Comparison of ENCODE assay signal across 3 cellular contexts in the genomic region with DNA sequence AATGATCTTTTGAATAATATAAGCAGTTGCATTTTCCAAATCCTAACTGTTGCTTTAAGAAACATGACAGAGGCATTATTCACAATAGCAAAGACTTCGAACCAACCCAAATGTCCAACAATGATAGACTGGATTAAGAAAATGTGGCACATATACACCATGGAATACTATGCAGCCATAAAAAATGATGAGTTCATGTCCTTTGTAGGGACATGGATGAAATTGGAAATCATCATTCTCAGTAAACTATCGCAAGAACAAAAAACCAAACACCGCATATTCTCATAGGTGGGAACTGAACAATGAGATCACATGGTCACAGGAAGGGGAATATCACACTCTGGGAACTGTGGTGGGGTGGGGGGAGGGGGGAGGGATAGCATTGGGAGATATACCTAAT. TPM values are rescaled to one million over a fixed set of nuclear protein-coding genes. Genes with fewer than 3 reads are reported as not detected.
DNase-seq lines count a peak whose midpoint lies in the region; ATAC-seq, FAIRE-seq and TF ChIP-seq lines count a peak whose summit lies in the region.
"Not testable (repeated sequence)": the region's sequence is repeated elsewhere in the genome, so short reads cannot be mapped to it uniquely, and the experiment has no call there.

No MANE protein-coding gene starts in this region.

- H3K36me3 ChIP-seq in HEK293 (ENCODE audit: control insufficient read depth in 2 of 2, insufficient read depth in 1 of 2, low read length in 2 of 2), result peaks cover 9 to 19% of the 10 kb centered on the region in 2 experiments
- peaks cover 11% of the 10 kb centered on the region; the same call in 2 of the 3 replicates for H3K36me3 ChIP-seq in K562 (ENCODE audit: control insufficient read depth, insufficient read depth, low read length)

- intact Hi-C loops in K562 (cut with micrococcal nuclease), result not testable (repeated sequence)

- not testable (repeated sequence) for H4K20me1 ChIP-seq in K562 (replicated peaks; ENCODE audit: control insufficient read depth, insufficient read depth, low read length)

- CTCF ChIA-PET in A549 (lab: Yijun Ruan, JAX); HEK293 (lab: Yijun Ruan, JAX); K562 (lab: Yijun Ruan, JAX; ENCODE audit: low intra/inter-chr PET ratio): not testable (repeated sequence)

- H3K4me1 ChIP-seq in A549; HEK293 (ENCODE audit: control insufficient read depth, insufficient read depth, low read length); K562 (replicated peaks in 1 of 2; ENCODE audit: control insufficient read depth in 2 of 2, insufficient read depth in 2 of 2, low read length in 2 of 2): not testable (repeated sequence)

- not testable (repeated sequence) for H2AFZ ChIP-seq in K562 (ENCODE audit: low read depth, low read length)

- H3K79me2 ChIP-seq in K562 (ENCODE audit: control insufficient read depth, insufficient read depth, low read length), result not testable (repeated sequence)

- not testable (repeated sequence) for H3K9me1 ChIP-seq in K562 (ENCODE audit: control insufficient read depth, insufficient read depth, low read length)

- H3K4me2 ChIP-seq in A549; K562 (ENCODE audit: insufficient read depth, low read length): not testable (repeated sequence)

- BruUV-seq in K562 (replicated peaks; lab: Mats Ljungman, UMichigan), result not testable (repeated sequence)

- H3K27me3 ChIP-seq in K562 (ENCODE audit: control insufficient read depth in 2 of 2, insufficient read depth in 2 of 2, low read length in 2 of 2), result not testable (repeated sequence)

- not testable (repeated sequence) for H3K9me3 ChIP-seq in A549; HEK293 (ENCODE audit: control insufficient read depth, insufficient read depth, low read depth, low read length); K562 (replicated peaks; ENCODE audit: control insufficient read depth, insufficient read depth, low read depth, low read length)

- not testable (repeated sequence) for TF ChIP-seq EP300 in A549 (IDR thresholded peaks at IDR 0.05); K562 (IDR thresholded peaks at IDR 0.05; ENCODE audit: low read length)

- TF ChIP-seq RAD21 in A549 (conservative IDR thresholded peaks at IDR 0.05 in 1 of 2, IDR thresholded peaks at IDR 0.05 in 1 of 2); K562 (CRISPR knock-in tag; conservative IDR thresholded peaks at IDR 0.05 in 1 of 2, IDR thresholded peaks at IDR 0.05 in 1 of 2): not testable (repeated sequence)

- TF ChIP-seq CTCF in A549 (IDR thresholded peaks at IDR 0.05); HEK293 (tag by site-specific recombination; IDR thresholded peaks at IDR 0.05); K562 (IDR thresholded peaks at IDR 0.05 in 2 of 3, conservative IDR thresholded peaks at IDR 0.05 in 1 of 3; ENCODE audit: insufficient read depth in 2 of 3, low read depth in 1 of 3, low read length in 3 of 3): not testable (repeated sequence)

- not testable (repeated sequence) for ATAC-seq in A549, K562

- FAIRE-seq in A549 (lab: Jason Lieb, UNC); K562 (lab: Jason Lieb, UNC): not testable (repeated sequence)

- not testable (repeated sequence) for DNase-seq in A549 (ENCODE audit: low read depth in 1 of 2, low spot score in 1 of 2); K562 (ENCODE audit: extremely low read depth in 1 of 4, low spot score in 3 of 4)

- not testable (repeated sequence) for H3K9ac ChIP-seq in K562 (ENCODE audit: insufficient read depth in 1 of 2, low read depth in 2 of 2, low read length in 2 of 2)

- TF ChIP-seq POLR2A in A549 (IDR thresholded peaks at IDR 0.05; ENCODE audit: low read length); K562 (conservative IDR thresholded peaks at IDR 0.05): not testable (repeated sequence)

- POLR2A ChIA-PET in A549 (lab: Yijun Ruan, JAX); HEK293 (lab: Yijun Ruan, JAX); K562 (lab: Yijun Ruan, JAX): not testable (repeated sequence)

- in situ Hi-C loops in K562 (cut with MboI), result not testable (repeated sequence)

- H3K4me3 ChIP-seq in A549; HEK293 (ENCODE audit: low read depth, low read length); K562: not testable (repeated sequence)

- WGBS in A549 (ENCODE audit: missing lambda C conversion rate), result 92% methylated on average over 3 of the region's 3 CpGs
- 72% methylated on average over 3 of the region's 3 CpGs for WGBS in K562 (ENCODE audit: insufficient coverage, low coverage, missing lambda C conversion rate)

- H3K27ac ChIP-seq in A549; HEK293 (ENCODE audit: extremely low read depth, low read depth, low read length); K562 (ENCODE audit: extremely low read depth, low read depth, low read length): not testable (repeated sequence)

TF ChIP-seq in A549, 52 proteins besides CTCF, POLR2A, EP300 and RAD21:
- TF ChIP-seq KDM1A (IDR thresholded peaks at IDR 0.05; ENCODE audit: low read depth), result 0 out of 2 replicates have a peak, but pooled peaks have one; percentile 24

TF ChIP-seq in K562, 482 proteins besides CTCF, POLR2A, EP300 and RAD21:
- TF ChIP-seq KDM1A (IDR thresholded peaks at IDR 0.05) (peak in 1 of 2 experiments; percentile 37; a peak in 1 of 4 replicates), ZNF146 (CRISPR knock-in tag; IDR thresholded peaks at IDR 0.05; ENCODE audit: unreplicated experiment) (peak; percentile 54)

RNA-seq across cellular contexts. Expression of a gene that starts 41.8 kb away (rescaled TPM):
- 45.0 and 58.3 TPM in 2 replicates for polyA plus RNA-seq in A549 (2011; rRNA removed)
- polyA plus RNA-seq in A549 (2012; cell fraction: cytosol; rRNA removed), result 14.2 and 15.8 TPM in 2 replicates
- 7.4 and 9.0 TPM in 2 replicates for polyA plus RNA-seq in A549 (2012; cell fraction: nucleus; rRNA removed)
- polyA plus RNA-seq in A549 (2017; fragmentation: RNase III; extraction: RNeasy Plus Mini Kit Qiagen cat#74134 plus additional on column Dnase treatment), result 48.5 to 51.9 TPM (median 51.4 TPM) in 3 replicates
- polyA minus RNA-seq in A549 (2011; rRNA and poly(A)+ RNA removed), result 36.6 and 38.1 TPM in 2 replicates
- total RNA-seq in K562 (2011; cell fraction: chromatin; rRNA removed; ENCODE audit: low replicate concordance), result 41.7 and 75.4 TPM in 2 replicates
- 21.2 and 22.3 TPM in 2 replicates for total RNA-seq in K562 (2011; cell fraction: nucleolus; rRNA removed)
- 32.4 and 40.6 TPM in 2 replicates for total RNA-seq in K562 (2011; cell fraction: nucleoplasm; rRNA removed)
- 31.3 and 33.8 TPM in 2 replicates for total RNA-seq in K562 (2014; rRNA removed)
- total RNA-seq in K562 (2014; rRNA removed; fragmentation: Illumina TruSeq; extraction: Trizol), result 102 and 117 TPM in 2 replicates
- 67.8 and 73.0 TPM in 2 replicates for total RNA-seq in K562 (2015; rRNA removed; fragmentation: Illumina TruSeq; extraction: Trizol)
- 51.7 and 54.3 TPM in 2 replicates for total RNA-seq in K562 (2021)
- 46.1 and 61.2 TPM in 2 replicates for polyA plus RNA-seq in K562 (2011; rRNA removed)
- 11.2 and 18.7 TPM in 2 replicates for polyA plus RNA-seq in K562 (2011; cell fraction: cytosol; rRNA removed)
- 10.7 and 14.4 TPM in 2 replicates for polyA plus RNA-seq in K562 (2011; cell fraction: nucleus; rRNA removed)
- 45.5 and 52.4 TPM in 2 replicates for polyA plus RNA-seq in K562 (2012)
- polyA plus RNA-seq in K562 (2014; fragmentation: Illumina TruSeq; extraction: Trizol), result 54.4 and 57.9 TPM in 2 replicates
- 10 to 100 TPM; 77.3 to 82.4 TPM for polyA plus RNA-seq in K562 (2014; fragmentation: Nextera tagmentation; extraction: Ambion mirVana)
- polyA plus RNA-seq in K562 (2014; rRNA removed), result 40.9 and 48.5 TPM in 2 replicates
- 157 and 166 TPM in 2 replicates for polyA minus RNA-seq in K562 (2011; rRNA and poly(A)+ RNA removed)
- polyA minus RNA-seq in K562 (2011; cell fraction: cytosol; rRNA and poly(A)+ RNA removed), result 25.9 and 29.5 TPM in 2 replicates
- 23.6 and 55.8 TPM in 2 replicates for polyA minus RNA-seq in K562 (2011; cell fraction: nucleus; rRNA and poly(A)+ RNA removed)

RNA-seq across cellular contexts. Expression of a gene that starts 56.3 kb away (rescaled TPM):
- 0.67 and 0.74 TPM in 2 replicates for polyA plus RNA-seq in A549 (2011; rRNA removed)
- 0.12 and 0.27 TPM in 2 replicates for polyA plus RNA-seq in A549 (2012; cell fraction: cytosol; rRNA removed)
- polyA plus RNA-seq in A549 (2012; cell fraction: nucleus; rRNA removed), result 0.49 and 0.60 TPM in 2 replicates
- polyA plus RNA-seq in A549 (2017; fragmentation: RNase III; extraction: RNeasy Plus Mini Kit Qiagen cat#74134 plus additional on column Dnase treatment), result 0.31 to 0.50 TPM (median 0.39 TPM) in 3 replicates
- polyA minus RNA-seq in A549 (2011; rRNA and poly(A)+ RNA removed), result 1.7 and 1.8 TPM in 2 replicates
- 0.37 and 0.74 TPM in 2 replicates for total RNA-seq in K562 (2011; cell fraction: chromatin; rRNA removed; ENCODE audit: low replicate concordance)
- total RNA-seq in K562 (2011; cell fraction: nucleolus; rRNA removed), result 0.17 and 0.26 TPM in 2 replicates
- total RNA-seq in K562 (2011; cell fraction: nucleoplasm; rRNA removed), result 0.15 and 0.31 TPM in 2 replicates
- 0.04 and 0.09 TPM in 2 replicates for total RNA-seq in K562 (2014; rRNA removed)
- 0.10 and 0.11 TPM in 2 replicates for total RNA-seq in K562 (2014; rRNA removed; fragmentation: Illumina TruSeq; extraction: Trizol)
- 0.07 and 0.08 TPM in 2 replicates for total RNA-seq in K562 (2015; rRNA removed; fragmentation: Illumina TruSeq; extraction: Trizol)
- 0.09 and 0.16 TPM in 2 replicates for total RNA-seq in K562 (2021)
- 0.08 TPM in 2 replicates for polyA plus RNA-seq in K562 (2011; rRNA removed)
- polyA plus RNA-seq in K562 (2011; cell fraction: cytosol; rRNA removed), result 0.04 TPM in 1 of 2 replicates, not detected in the other
- polyA plus RNA-seq in K562 (2011; cell fraction: nucleus; rRNA removed), result 0.10 and 0.33 TPM in 2 replicates
- polyA plus RNA-seq in K562 (2012), result 0.05 and 0.33 TPM in 2 replicates
- polyA plus RNA-seq in K562 (2014; fragmentation: Illumina TruSeq; extraction: Trizol), result 0.01 and 0.03 TPM in 2 replicates
- polyA plus RNA-seq in K562 (2014; fragmentation: Nextera tagmentation; extraction: Ambion mirVana), result under 1 TPM in 1 of 2 experiments, not detected in 1; 0.01 TPM
- polyA plus RNA-seq in K562 (2014; rRNA removed), result 0.03 TPM in 1 of 2 replicates, not detected in the other
- polyA minus RNA-seq in K562 (2011; rRNA and poly(A)+ RNA removed), result 0.18 TPM in 2 replicates
- polyA minus RNA-seq in K562 (2011; cell fraction: cytosol; rRNA and poly(A)+ RNA removed), result not detected in 2 replicates
- polyA minus RNA-seq in K562 (2011; cell fraction: nucleus; rRNA and poly(A)+ RNA removed), result 0.27 and 1.00 TPM in 2 replicates
